15 cellular contexts compared by ENCODE assay signal in genomic region chr2:238954841-238955521, GRCh38.
DNase-seq lines count a peak whose midpoint lies in the region; ATAC-seq and TF ChIP-seq lines count a peak whose summit lies in the region.
"Had no signal": no experiment of that assay in that cellular context is flagged by ENCODE, and none has a peak within 500 bp of the region (broad histone marks: within the 10 kb centered on the region; RNA-seq: fewer than 3 reads in every experiment).

No MANE protein-coding gene starts in this region.

- no peak for TF ChIP-seq CTCF in astrocyte of the cerebellum (IDR thresholded peaks at IDR 0.05; ENCODE audit: low read depth, low read length, missing control alignments)

- in situ Hi-C loops in astrocyte of the cerebellum (cut with HindIII; ENCODE audit: low sequenced_read_pairs), result no loop called here

- no peaks in the 10 kb centered on the region for H3K36me3 ChIP-seq in H7 (replicated peaks; ENCODE audit: control insufficient read depth, insufficient read depth, low read length)
- H3K36me3 ChIP-seq: Peyer's patch had no signal

- ATAC-seq in HG03097 (IDR thresholded peaks at IDR 0.05; ENCODE audit: low FRiP score, unreplicated experiment), result no peak
- ATAC-seq: left colon, SK-N-SH treated with all-trans-retinoic acid at 6 μM for 48 hours had no signal

- no peaks in the 10 kb centered on the region for H3K27me3 ChIP-seq in H7 (ENCODE audit: control insufficient read depth, insufficient read depth, low read length)
- H3K27me3 ChIP-seq: foreskin keratinocyte, Peyer's patch had no signal

- H3K4me3 ChIP-seq in H7 (ENCODE audit: insufficient read depth, low read depth, low read length) (no peak overlapping the region), astrocyte of the cerebellum (ENCODE audit: low read depth, low read length) (no peak overlapping the region)
- H3K4me3 ChIP-seq: Peyer's patch had no signal

- DNase-seq in H7, result peak; percentile 57
- DNase-seq in astrocyte of the cerebellum (ENCODE audit: low read depth), result peak; percentile 70
- peak; percentile 72 for DNase-seq in left kidney (ENCODE audit: low read depth, low spot score)
- peak; percentile 34 for DNase-seq in ureter (ENCODE audit: low spot score)
- DNase-seq in NCI-H1694 treated with DMSO at 0.1 percent for 48 hours (lab: John Stamatoyannopoulos, UW), result no peak
- DNase-seq in NCI-H510A (lab: John Stamatoyannopoulos, UW), result no peak
- DNase-seq: activated CD4-positive, alpha-beta T cell treated with anti-CD3 and anti-CD28 coated beads, Interleukin-2, amount 10 ng/mL, durations not matched to agents 7 days and 5 days; activated naive CD4-positive, alpha-beta T cell treated with Interleukin-2 at 50 U/mL for 16 hours; left colon; NCI-H146; stimulated activated CD4-positive, alpha-beta T cell treated with anti-CD3 and anti-CD28 coated beads, Interleukin-2, amount 100 ng/mL, for 48 hours had no signal

Comparison
In these comparisons a context has a peak if more than half of its experiments do, and no peak if none do; other contexts are left out.
1. DNase-seq: peak in H7 (single experiment), astrocyte of the cerebellum (single experiment), left kidney (single experiment) and ureter (single experiment); none in NCI-H1694 treated with DMSO at 0.1 percent for 48 hours (single experiment) and NCI-H510A (single experiment).